Comparison of ENCODE assay signal across 18 cellular contexts in the genomic region with DNA sequence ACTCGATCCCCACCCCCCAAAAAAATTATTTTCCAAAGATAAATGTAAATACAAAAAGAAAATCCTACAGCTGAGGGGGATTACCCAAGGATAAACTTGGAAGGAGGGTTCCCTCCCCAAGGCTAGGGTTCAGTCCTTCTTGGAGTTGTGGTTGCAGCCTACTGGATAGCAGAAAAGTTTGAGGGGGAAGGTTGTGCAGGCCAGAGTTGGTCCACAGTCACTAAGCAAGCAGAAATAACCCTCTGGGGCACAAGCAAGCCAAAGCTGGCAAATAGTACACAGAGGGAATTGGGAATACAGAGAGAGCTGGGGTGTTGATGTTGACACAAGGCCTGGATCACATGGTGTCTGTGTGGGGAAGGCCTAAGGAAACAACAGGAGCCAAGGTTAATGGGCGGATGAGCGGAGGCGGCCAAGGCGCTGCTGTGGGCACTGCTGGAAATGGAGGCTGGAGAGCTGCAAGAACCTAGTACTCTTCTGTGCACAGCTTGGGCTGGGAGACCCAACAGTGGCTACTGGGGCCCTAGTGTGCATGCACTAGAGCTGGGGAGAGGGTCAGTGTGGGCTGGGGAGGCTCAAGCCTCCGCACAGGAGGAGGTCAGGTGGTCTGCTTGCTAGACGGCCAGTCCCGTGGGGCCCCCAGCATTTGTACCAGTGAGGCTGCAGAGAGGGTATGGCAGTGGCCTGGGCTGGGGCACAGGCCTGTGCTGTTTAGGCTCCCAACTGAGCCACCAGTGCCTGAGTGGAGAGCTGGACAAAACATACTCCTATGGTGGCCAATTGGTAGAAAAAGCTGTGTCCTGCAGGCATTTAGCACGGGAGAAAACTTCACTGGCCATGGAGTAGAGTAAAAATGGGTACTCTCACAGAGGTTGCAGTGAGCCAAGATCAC.
"Had no signal": no experiment of that assay in that cellular context is flagged by ENCODE, and none has a peak within 500 bp of the region (broad histone marks: within the 10 kb centered on the region; RNA-seq: fewer than 3 reads in every experiment).

No MANE protein-coding gene starts in this region.

- H2AFZ ChIP-seq: parathyroid adenoma had no signal

- DNase-seq: effector memory CD4-positive, alpha-beta T cell; gastrocnemius medialis; islet precursor cell; left lung; mesenchymal stem cell; midbrain; stimulated activated CD4-positive, alpha-beta T cell treated with anti-CD3 and anti-CD28 coated beads, Interleukin-12 subunit alpha, Interleukin-12 subunit beta, amount 100 ng/mL, for 4 hours; stimulated activated naive CD4-positive, alpha-beta T cell treated with Interleukin-2 at 50 U/mL for 16 hours; thyroid gland; upper lobe of right lung had no signal

- ATAC-seq: gastrocnemius medialis, left lung, upper lobe of right lung had no signal

- FAIRE-seq: endometrium, small intestine had no signal

- H3K27me3 ChIP-seq: esophagus muscularis mucosa, gastrocnemius medialis, left lung, suprapubic skin, thyroid gland, upper lobe of right lung, vagina had no signal

- H3K36me3 ChIP-seq: prostate gland, thyroid gland, upper lobe of right lung had no signal

- H3K27ac ChIP-seq: esophagus muscularis mucosa, gastrocnemius medialis, parathyroid adenoma, prostate gland, suprapubic skin, thyroid gland, upper lobe of right lung, vagina had no signal

- H3K4me1 ChIP-seq: parathyroid adenoma, prostate gland, suprapubic skin, upper lobe of right lung, vagina had no signal

- H3K9me3 ChIP-seq: esophagus muscularis mucosa, gastrocnemius medialis, prostate gland, thyroid gland, upper lobe of right lung, vagina had no signal

- H3K4me3 ChIP-seq: esophagus muscularis mucosa, gastrocnemius medialis, left lung, lung, prostate gland, suprapubic skin, thyroid gland, upper lobe of right lung, vagina had no signal

- H3K79me2 ChIP-seq: parathyroid adenoma had no signal

- H3K9ac ChIP-seq: parathyroid adenoma had no signal
